ENCODE assay signal across 8 cellular contexts in genomic region chr12:109572506-109572845, GRCh38. TPM values are rescaled to one million over a fixed set of nuclear protein-coding genes. Genes with fewer than 3 reads are reported as not detected.
DNase-seq lines count a peak whose midpoint lies in the region; ATAC-seq, FAIRE-seq and TF ChIP-seq lines count a peak whose summit lies in the region.

No MANE protein-coding gene starts in this region.

- H3K4me1 ChIP-seq in cardiac muscle cell (ENCODE audit: low read depth) = peaks cover 11% of the 10 kb centered on the region
- H3K4me1 ChIP-seq in K562 (replicated peaks in 1 of 2; ENCODE audit: control insufficient read depth in 2 of 2, insufficient read depth in 2 of 2, low read length in 2 of 2) = peaks cover 13 to 14% of the 10 kb centered on the region in 2 experiments; a peak in 4 of 5 replicates
- H3K4me1 ChIP-seq in mesenchymal stem cell (ENCODE audit: control insufficient read depth, insufficient read depth, low read depth, low read length) = peaks cover 6% of the 10 kb centered on the region
- peaks cover 6% of the 10 kb centered on the region for H3K4me1 ChIP-seq in upper lobe of right lung

- H3K4me2 ChIP-seq in K562 (ENCODE audit: insufficient read depth, low read length) (peak overlapping the region; percentile 91), mesenchymal stem cell (ENCODE audit: low read length, poor library complexity, severe bottlenecking) (peak overlapping the region; percentile 42)

- peak overlapping the region in 1 of 2 experiments; percentile 22 for H2BK12ac ChIP-seq in mesenchymal stem cell (ENCODE audit: low read length in 2 of 2)

- H3K9me1 ChIP-seq in K562 (ENCODE audit: control insufficient read depth, insufficient read depth, low read length) = peaks cover 4% of the 10 kb centered on the region

- BruUV-seq in K562 (replicated peaks; lab: Mats Ljungman, UMichigan) = no TSS peak

- peaks cover 24% of the 10 kb centered on the region for H3K79me2 ChIP-seq in K562 (ENCODE audit: control insufficient read depth, insufficient read depth, low read length)

- H4K91ac ChIP-seq in mesenchymal stem cell (ENCODE audit: low read length) = peak overlapping the region; percentile 6

- peaks cover 28% of the 10 kb centered on the region for H3K36me3 ChIP-seq in cardiac muscle cell
- H3K36me3 ChIP-seq in K562 (ENCODE audit: control insufficient read depth, insufficient read depth, low read length) = peaks cover 70% of the 10 kb centered on the region; the same call in 2 of the 3 replicates
- peaks cover 14 to 44% of the 10 kb centered on the region in 2 experiments for H3K36me3 ChIP-seq in mesenchymal stem cell (ENCODE audit: control insufficient read depth in 1 of 2, insufficient read depth in 2 of 2, low read depth in 1 of 2, low read length in 2 of 2)
- peaks cover 36% of the 10 kb centered on the region for H3K36me3 ChIP-seq in upper lobe of right lung

- no peak overlapping the region for H3K4ac ChIP-seq in mesenchymal stem cell (ENCODE audit: low read depth in 1 of 2, low read length in 2 of 2)

- in situ Hi-C loops in K562 (cut with MboI) = no loop called here

- no peak overlapping the region for H2AK5ac ChIP-seq in mesenchymal stem cell (ENCODE audit: low read length, severe bottlenecking)

- no peak for TF ChIP-seq EP300 in K562 (IDR thresholded peaks at IDR 0.05; ENCODE audit: low read length)

- H2BK15ac ChIP-seq in mesenchymal stem cell (ENCODE audit: low read depth, poor library complexity, severe bottlenecking) = no peak overlapping the region

- WGBS in K562 (ENCODE audit: insufficient coverage, low coverage, missing lambda C conversion rate) = 54% methylated on average over 3 of the region's 3 CpGs
- 90% methylated on average over 3 of the region's 3 CpGs for WGBS in mesenchymal stem cell

- no peak for TF ChIP-seq POLR2A in K562 (conservative IDR thresholded peaks at IDR 0.05)

- H2BK120ac ChIP-seq in mesenchymal stem cell (ENCODE audit: low read depth, low read length) = no peak overlapping the region

- TF ChIP-seq RAD21 in K562 (CRISPR knock-in tag; conservative IDR thresholded peaks at IDR 0.05 in 1 of 2, IDR thresholded peaks at IDR 0.05 in 1 of 2) = no peak

- intact Hi-C loops in Right ventricle myocardium inferior (cut with DNase I) (loop anchor here (5.0 kb wide), 1 partner anchor 55 kb away; no protein-coding TSS in a partner anchor), K562 (cut with micrococcal nuclease) (no loop called here), upper lobe of right lung (cut with DNase I) (no loop called here)

- CTCF ChIA-PET in K562 (lab: Yijun Ruan, JAX; ENCODE audit: low intra/inter-chr PET ratio) = no interaction called here

- H3K27me3 ChIP-seq in cardiac muscle cell = no peaks in the 10 kb centered on the region
- H3K27me3 ChIP-seq in K562 (ENCODE audit: control insufficient read depth in 2 of 2, insufficient read depth in 2 of 2, low read length in 2 of 2) = no peaks in the 10 kb centered on the region
- H3K27me3 ChIP-seq in mesenchymal stem cell (ENCODE audit: control insufficient read depth in 1 of 2, insufficient read depth in 1 of 2, low read length in 2 of 2) = no peaks in the 10 kb centered on the region
- H3K27me3 ChIP-seq in upper lobe of right lung = no peaks in the 10 kb centered on the region

- no peak overlapping the region for H3K23ac ChIP-seq in mesenchymal stem cell (ENCODE audit: low read length in 2 of 2)

- DNase-seq in cardiac muscle cell (ENCODE audit: low read depth in 1 of 2, low spot score in 1 of 2) = no peak
- DNase-seq in Right ventricle myocardium inferior (ENCODE audit: missing footprints) = no peak
- no peak for DNase-seq in K562 (ENCODE audit: extremely low read depth in 1 of 4, low spot score in 3 of 4)
- no peak for DNase-seq in mesenchymal stem cell
- no peak for DNase-seq in upper lobe of right lung
- DNase-seq in NCI-H446 (lab: John Stamatoyannopoulos, UW) = no peak
- DNase-seq in SHP77 treated with DMSO at 0.1 percent for 48 hours (lab: John Stamatoyannopoulos, UW) = no peak

- no peaks in the 10 kb centered on the region for H4K20me1 ChIP-seq in K562 (replicated peaks; ENCODE audit: control insufficient read depth, insufficient read depth, low read length)

- H2BK5ac ChIP-seq in mesenchymal stem cell (ENCODE audit: low read depth, low read length, poor library complexity, severe bottlenecking) = no peak overlapping the region

- no peak overlapping the region for H4K8ac ChIP-seq in mesenchymal stem cell (ENCODE audit: low read length)

- H3K9me3 ChIP-seq in cardiac muscle cell (ENCODE audit: low read depth) = no peaks in the 10 kb centered on the region
- no peaks in the 10 kb centered on the region for H3K9me3 ChIP-seq in K562 (replicated peaks; ENCODE audit: control insufficient read depth, insufficient read depth, low read depth, low read length)
- H3K9me3 ChIP-seq in mesenchymal stem cell (ENCODE audit: control insufficient read depth, low read length) = no peaks in the 10 kb centered on the region
- no peaks in the 10 kb centered on the region for H3K9me3 ChIP-seq in upper lobe of right lung

- POLR2A ChIA-PET in K562 (lab: Yijun Ruan, JAX) = interaction anchor here (0.7 to 2.5 kb wide), 8 partner anchors 9 to 1791 kb away, joined by 3 to 11 read pairs (median 3); no protein-coding TSS in a partner anchor

- H3K18ac ChIP-seq in mesenchymal stem cell (ENCODE audit: low read depth in 1 of 2, low read length in 2 of 2) = peak overlapping the region in 1 of 2 experiments; percentile 11

- FAIRE-seq in K562 (lab: Jason Lieb, UNC) = no peak

- ATAC-seq in Right ventricle myocardium inferior (no peak), K562 (no peak), upper lobe of right lung (no peak), GM21737 (IDR thresholded peaks at IDR 0.05; ENCODE audit: unreplicated experiment) (no peak)

- H3K9ac ChIP-seq in K562 (ENCODE audit: insufficient read depth in 1 of 2, low read depth in 2 of 2, low read length in 2 of 2) (peak overlapping the region; percentile 61 to 84; a peak in 3 of 4 replicates), mesenchymal stem cell (ENCODE audit: low read length) (peak overlapping the region; percentile 93)

- TF ChIP-seq CTCF in cardiac muscle cell (IDR thresholded peaks at IDR 0.05; ENCODE audit: low read depth, low read length) = no peak
- no peak for TF ChIP-seq CTCF in K562 (IDR thresholded peaks at IDR 0.05 in 2 of 3, conservative IDR thresholded peaks at IDR 0.05 in 1 of 3; ENCODE audit: insufficient read depth in 2 of 3, low read depth in 1 of 3, low read length in 3 of 3)
- no peak for TF ChIP-seq CTCF in upper lobe of right lung (IDR thresholded peaks at IDR 0.05)

- H3K4me3 ChIP-seq in cardiac muscle cell = peak overlapping the region; percentile 38
- H3K4me3 ChIP-seq in K562 = peak overlapping the region; percentile 70
- H3K4me3 ChIP-seq in mesenchymal stem cell (ENCODE audit: insufficient read depth in 1 of 2, low read depth in 1 of 2, low read length in 2 of 2) = peak overlapping the region in 1 of 2 experiments; percentile 84
- peak overlapping the region; percentile 65 for H3K4me3 ChIP-seq in upper lobe of right lung

- H3K79me1 ChIP-seq in mesenchymal stem cell (replicated peaks; ENCODE audit: low read length, poor library complexity, severe bottlenecking) = peaks cover 30% of the 10 kb centered on the region

- H2AFZ ChIP-seq in K562 (ENCODE audit: low read depth, low read length) (peak overlapping the region; percentile 88), mesenchymal stem cell (ENCODE audit: low read depth, low read length) (no peak overlapping the region)

- no peak overlapping the region for H3K14ac ChIP-seq in mesenchymal stem cell (ENCODE audit: low read length in 2 of 2)

- peak overlapping the region; percentile 80 for H3K27ac ChIP-seq in cardiac muscle cell
- peak overlapping the region; percentile 85 for H3K27ac ChIP-seq in K562 (ENCODE audit: extremely low read depth, low read depth, low read length)
- no peak overlapping the region for H3K27ac ChIP-seq in mesenchymal stem cell (ENCODE audit: low read length, poor library complexity, severe bottlenecking)
- no peak overlapping the region for H3K27ac ChIP-seq in upper lobe of right lung

RNA-seq across cellular contexts. Expression of gene MMAB, which starts 0.8 kb away (rescaled TPM):
- total RNA-seq in cardiac muscle cell = 89.4 and 133 TPM in 2 replicates
- polyA plus RNA-seq in cardiac muscle cell = 130 and 174 TPM in 2 replicates
- total RNA-seq in Right ventricle myocardium inferior = 61.7 TPM
- total RNA-seq in K562 (2011; cell fraction: chromatin; rRNA removed; ENCODE audit: low replicate concordance) = 78.3 and 122 TPM in 2 replicates
- total RNA-seq in K562 (2011; cell fraction: nucleolus; rRNA removed) = 64.2 and 65.9 TPM in 2 replicates
- 65.3 and 66.3 TPM in 2 replicates for total RNA-seq in K562 (2011; cell fraction: nucleoplasm; rRNA removed)
- total RNA-seq in K562 (2014; rRNA removed) = 71.0 and 73.4 TPM in 2 replicates
- 37.5 and 39.5 TPM in 2 replicates for total RNA-seq in K562 (2014; rRNA removed; fragmentation: Illumina TruSeq; extraction: Trizol)
- total RNA-seq in K562 (2015; rRNA removed; fragmentation: Illumina TruSeq; extraction: Trizol) = 53.4 and 56.1 TPM in 2 replicates
- 63.9 and 70.5 TPM in 2 replicates for total RNA-seq in K562 (2021)
- polyA plus RNA-seq in K562 (2011; rRNA removed) = 46.2 and 52.8 TPM in 2 replicates
- 45.2 and 45.3 TPM in 2 replicates for polyA plus RNA-seq in K562 (2011; cell fraction: cytosol; rRNA removed)
- 64.4 and 74.5 TPM in 2 replicates for polyA plus RNA-seq in K562 (2011; cell fraction: nucleus; rRNA removed)
- 75.8 and 92.9 TPM in 2 replicates for polyA plus RNA-seq in K562 (2012)
- polyA plus RNA-seq in K562 (2014; fragmentation: Illumina TruSeq; extraction: Trizol) = 30.6 and 48.2 TPM in 2 replicates
- polyA plus RNA-seq in K562 (2014; fragmentation: Nextera tagmentation; extraction: Ambion mirVana) = 10 to 100 TPM in 1 of 2 experiments, 1 to 10 TPM in 1; 9.5 to 21.1 TPM
- 75.0 and 76.1 TPM in 2 replicates for polyA plus RNA-seq in K562 (2014; rRNA removed)
- polyA minus RNA-seq in K562 (2011; rRNA and poly(A)+ RNA removed) = 37.7 and 38.3 TPM in 2 replicates
- polyA minus RNA-seq in K562 (2011; cell fraction: cytosol; rRNA and poly(A)+ RNA removed) = 19.1 and 29.5 TPM in 2 replicates
- 18.6 and 31.8 TPM in 2 replicates for polyA minus RNA-seq in K562 (2011; cell fraction: nucleus; rRNA and poly(A)+ RNA removed)
- 52.7 TPM for polyA plus RNA-seq in mesenchymal stem cell (2013, experiment 1 of 2)
- 55.4 TPM for polyA plus RNA-seq in mesenchymal stem cell (2013, experiment 2 of 2)
- 58.0 TPM for total RNA-seq in upper lobe of right lung

RNA-seq across cellular contexts. Expression of gene MVK, which starts 1.1 kb away (rescaled TPM):
- total RNA-seq in cardiac muscle cell (56.1 and 83.3 TPM in 2 replicates), Right ventricle myocardium inferior (11.8 TPM), K562 (2014; rRNA removed) (28.5 and 38.9 TPM in 2 replicates), K562 (2014; rRNA removed; fragmentation: Illumina TruSeq; extraction: Trizol) (15.7 and 18.3 TPM in 2 replicates), K562 (2015; rRNA removed; fragmentation: Illumina TruSeq; extraction: Trizol) (18.3 and 18.5 TPM in 2 replicates), K562 (2021) (31.3 and 33.6 TPM in 2 replicates), upper lobe of right lung (27.3 TPM)
- polyA plus RNA-seq in cardiac muscle cell (22.6 and 29.0 TPM in 2 replicates), K562 (2011; rRNA removed) (28.1 and 41.9 TPM in 2 replicates), K562 (2014; fragmentation: Illumina TruSeq; extraction: Trizol) (18.8 and 24.2 TPM in 2 replicates), K562 (2014; fragmentation: Nextera tagmentation; extraction: Ambion mirVana) (1 to 10 TPM in 1 of 2 experiments, under 1 TPM in 1; 0.41 to 1.9 TPM), K562 (2014; rRNA removed) (23.1 and 25.8 TPM in 2 replicates)
- total RNA-seq in K562 (2011; cell fraction: chromatin; rRNA removed; ENCODE audit: low replicate concordance) = 79.5 and 160 TPM in 2 replicates
- total RNA-seq in K562 (2011; cell fraction: nucleolus; rRNA removed) = 90.1 and 97.0 TPM in 2 replicates
- 76.8 and 77.1 TPM in 2 replicates for total RNA-seq in K562 (2011; cell fraction: nucleoplasm; rRNA removed)
- polyA plus RNA-seq in K562 (2011; cell fraction: cytosol; rRNA removed) = 36.4 and 59.2 TPM in 2 replicates
- polyA plus RNA-seq in K562 (2011; cell fraction: nucleus; rRNA removed) = 74.2 and 83.2 TPM in 2 replicates
- 27.7 and 36.8 TPM in 2 replicates for polyA plus RNA-seq in K562 (2012)
- 21.8 and 28.3 TPM in 2 replicates for polyA minus RNA-seq in K562 (2011; rRNA and poly(A)+ RNA removed)
- 13.8 and 21.5 TPM in 2 replicates for polyA minus RNA-seq in K562 (2011; cell fraction: cytosol; rRNA and poly(A)+ RNA removed)
- 24.4 and 38.3 TPM in 2 replicates for polyA minus RNA-seq in K562 (2011; cell fraction: nucleus; rRNA and poly(A)+ RNA removed)
- polyA plus RNA-seq in mesenchymal stem cell (2013, experiment 1 of 2) = 48.3 TPM
- polyA plus RNA-seq in mesenchymal stem cell (2013, experiment 2 of 2) = 46.7 TPM

Comparison
In these comparisons a context has a peak if more than half of its experiments do, and no peak if none do; other contexts are left out.
1. H3K27ac ChIP-seq: peak in cardiac muscle cell (single experiment) and K562 (single experiment); none in mesenchymal stem cell (single experiment) and upper lobe of right lung (single experiment).